17 cellular contexts compared by ENCODE assay signal in the genomic region with DNA sequence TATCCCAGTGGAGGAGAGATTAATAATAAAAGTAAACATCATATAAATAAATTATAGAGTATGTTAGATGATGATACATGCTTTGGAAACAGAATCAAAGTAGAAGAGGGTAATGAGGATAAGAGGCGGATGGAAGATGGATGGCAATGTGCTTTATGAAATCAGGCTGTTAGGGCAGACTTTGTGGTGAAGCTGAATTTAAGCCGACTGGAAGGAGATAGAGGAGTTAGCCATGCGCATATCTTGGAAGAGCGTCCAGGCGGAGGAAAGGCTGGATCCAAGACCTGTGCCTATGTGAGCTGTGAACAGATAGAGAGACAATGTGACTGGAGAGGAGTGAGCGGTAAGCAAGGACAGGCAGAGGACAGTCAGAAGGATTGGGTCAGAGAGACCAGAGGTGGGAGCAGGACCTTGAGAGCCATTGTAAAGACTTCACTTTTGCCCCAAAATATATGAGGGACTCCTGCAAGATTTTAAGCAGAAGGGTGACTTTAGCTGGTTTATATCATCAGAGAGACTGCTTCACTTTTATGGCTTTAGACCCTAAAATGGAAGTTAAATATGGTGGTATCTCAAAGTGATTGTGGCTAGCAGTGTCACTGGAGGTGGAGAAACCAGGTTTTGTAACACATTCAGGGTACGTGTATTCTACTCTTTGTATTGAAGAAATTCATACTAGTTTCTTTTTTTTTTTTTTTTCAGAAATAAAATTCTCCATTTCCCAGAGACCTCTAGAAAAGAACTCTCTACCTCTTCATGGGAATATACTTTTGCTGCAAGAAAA.
DNase-seq lines count a peak whose midpoint lies in the region; ATAC-seq and TF ChIP-seq lines count a peak whose summit lies in the region.
"Had no signal": no experiment of that assay in that cellular context is flagged by ENCODE, and none has a peak within 500 bp of the region (broad histone marks: within the 10 kb centered on the region; RNA-seq: fewer than 3 reads in every experiment).

No MANE protein-coding gene starts in this region.

- H3K36me3 ChIP-seq in BLaER1 = no peaks in the 10 kb centered on the region
- no peaks in the 10 kb centered on the region for H3K36me3 ChIP-seq in Loucy (ENCODE audit: insufficient read depth, low read length)
- H3K36me3 ChIP-seq in hepatocyte (replicated peaks; ENCODE audit: insufficient read depth, low read depth) = no peaks in the 10 kb centered on the region
- no peaks in the 10 kb centered on the region for H3K36me3 ChIP-seq in rectal smooth muscle tissue (ENCODE audit: control insufficient read depth, insufficient read depth, low read length)

- H3K4me1 Mint-ChIP-seq in activated naive CD8-positive, alpha-beta T cell treated with anti-CD3 and anti-CD28 coated beads, Interleukin-2, amount 50 U/mL, for 24 hours = no peaks in the 10 kb centered on the region

- DNase-seq in hepatocyte (ENCODE audit: low spot score) (no peak), COLO668 (lab: John Stamatoyannopoulos, UW; ENCODE audit: unreplicated experiment) (no peak), HPDE6-E6E7 (ENCODE audit: extremely low spot score) (no peak), NCI-H526 (lab: John Stamatoyannopoulos, UW) (no peak)
- no peak for DNase-seq in activated naive CD8-positive, alpha-beta T cell treated with anti-CD3 and anti-CD28 coated beads, Interleukin-2, amount 50 U/mL, for 24 hours
- DNase-seq: AML-193; CD4-positive, alpha-beta T cell; DMS79 treated with DMSO at 0.1 percent for 48 hours; Kasumi-1; NCI-H1930; NCI-H2171; NCI-H510A; SIG-M5 had no signal

- 94% methylated on average over 7 of the region's 7 CpGs for WGBS in hepatocyte (ENCODE audit: low lambda C conversion rate, missing lambda C conversion rate)

- H3K9me2 ChIP-seq in Loucy (replicated peaks; ENCODE audit: low read depth, low read length) (no peaks in the 10 kb centered on the region), hepatocyte (replicated peaks; ENCODE audit: insufficient read depth) (no peaks in the 10 kb centered on the region)

- H3F3A ChIP-seq in Loucy (ENCODE audit: low read depth) = no peaks in the 10 kb centered on the region

- peaks cover 5% of the 10 kb centered on the region for H3K9me3 ChIP-seq in BLaER1
- H3K9me3 ChIP-seq in Loucy (ENCODE audit: insufficient read depth, low read depth, low read length) = no peaks in the 10 kb centered on the region
- H3K9me3 ChIP-seq in hepatocyte (ENCODE audit: low read depth) = no peaks in the 10 kb centered on the region

- H3K79me2 ChIP-seq in Loucy (ENCODE audit: insufficient read depth, low read length) (no peaks in the 10 kb centered on the region), hepatocyte (no peaks in the 10 kb centered on the region)

- H3K9me3 Mint-ChIP-seq in activated naive CD8-positive, alpha-beta T cell treated with anti-CD3 and anti-CD28 coated beads, Interleukin-2, amount 50 U/mL, for 24 hours = peaks cover 3% of the 10 kb centered on the region
- H3K9me3 Mint-ChIP-seq: CD4-positive, alpha-beta T cell had no signal

- H3K4me3 Mint-ChIP-seq in activated naive CD8-positive, alpha-beta T cell treated with anti-CD3 and anti-CD28 coated beads, Interleukin-2, amount 50 U/mL, for 24 hours = no peak overlapping the region
- H3K4me3 Mint-ChIP-seq: CD4-positive, alpha-beta T cell had no signal

- H3K4me2 ChIP-seq in BLaER1 = peak overlapping the region; percentile 57
- H3K4me2 ChIP-seq in Loucy (ENCODE audit: low read depth, low read length, poor library complexity, severe bottlenecking) = no peak overlapping the region
- H3K4me2 ChIP-seq in hepatocyte = no peak overlapping the region

- no peak for ATAC-seq in activated naive CD8-positive, alpha-beta T cell treated with anti-CD3 and anti-CD28 coated beads, Interleukin-2, amount 50 U/mL, for 24 hours

- H4K20me1 ChIP-seq in BLaER1 = no peaks in the 10 kb centered on the region
- H4K20me1 ChIP-seq in Loucy (ENCODE audit: insufficient read depth, low read length, poor library complexity, severe bottlenecking) = no peaks in the 10 kb centered on the region
- H4K20me1 ChIP-seq in hepatocyte (ENCODE audit: insufficient read depth, poor library complexity, severe bottlenecking) = no peaks in the 10 kb centered on the region

- H3K4me3 ChIP-seq in BLaER1 (no peak overlapping the region), Loucy (ENCODE audit: low read length, poor library complexity, severe bottlenecking) (no peak overlapping the region), hepatocyte (no peak overlapping the region), rectal smooth muscle tissue (ENCODE audit: low read length) (no peak overlapping the region)
- H3K4me3 ChIP-seq: GM23248 had no signal

- peaks cover 39% of the 10 kb centered on the region for H3K4me1 ChIP-seq in BLaER1
- peaks cover 21% of the 10 kb centered on the region for H3K4me1 ChIP-seq in Loucy (ENCODE audit: insufficient read depth, low read length, poor library complexity, severe bottlenecking)
- H3K4me1 ChIP-seq in hepatocyte (ENCODE audit: insufficient read depth) = peaks cover 5% of the 10 kb centered on the region
- H3K4me1 ChIP-seq in rectal smooth muscle tissue (ENCODE audit: control insufficient read depth, insufficient read depth, low read length) = no peaks in the 10 kb centered on the region

- TF ChIP-seq CTCF in Loucy (conservative IDR thresholded peaks at IDR 0.05; ENCODE audit: low read length) (no peak), hepatocyte (IDR thresholded peaks at IDR 0.05; ENCODE audit: poor library complexity) (no peak)

- H3K9ac ChIP-seq in BLaER1 = no peak overlapping the region
- no peak overlapping the region for H3K9ac ChIP-seq in Loucy (ENCODE audit: low read depth, low read length, poor library complexity, severe bottlenecking)
- no peak overlapping the region for H3K9ac ChIP-seq in rectal smooth muscle tissue (ENCODE audit: low read length)
- H3K9ac ChIP-seq: GM23248 had no signal

- no peaks in the 10 kb centered on the region for H3K27me3 Mint-ChIP-seq in activated naive CD8-positive, alpha-beta T cell treated with anti-CD3 and anti-CD28 coated beads, Interleukin-2, amount 50 U/mL, for 24 hours
- H3K27me3 Mint-ChIP-seq: CD4-positive, alpha-beta T cell had no signal

- no peak overlapping the region for H3K27ac Mint-ChIP-seq in activated naive CD8-positive, alpha-beta T cell treated with anti-CD3 and anti-CD28 coated beads, Interleukin-2, amount 50 U/mL, for 24 hours
- H3K27ac Mint-ChIP-seq: CD4-positive, alpha-beta T cell had no signal

- H3K27ac ChIP-seq in BLaER1 (no peak overlapping the region), hepatocyte (peak overlapping the region; percentile 34), rectal smooth muscle tissue (ENCODE audit: low read depth, low read length) (peak overlapping the region; percentile 7)
- H3K27ac ChIP-seq: GM23248 had no signal

- peak overlapping the region; percentile 20; the same call in 1 of the 2 replicates for H2AFZ ChIP-seq in Loucy (ENCODE audit: low read length)
- no peak overlapping the region for H2AFZ ChIP-seq in hepatocyte
- H2AFZ ChIP-seq: GM23248 had no signal

- H3K36me3 Mint-ChIP-seq in activated naive CD8-positive, alpha-beta T cell treated with anti-CD3 and anti-CD28 coated beads, Interleukin-2, amount 50 U/mL, for 24 hours (ENCODE audit: low read depth) = no peaks in the 10 kb centered on the region

- H3K27me3 ChIP-seq in BLaER1 (no peaks in the 10 kb centered on the region), Loucy (ENCODE audit: insufficient read depth, low read length, poor library complexity, severe bottlenecking) (no peaks in the 10 kb centered on the region), hepatocyte (no peaks in the 10 kb centered on the region), rectal smooth muscle tissue (ENCODE audit: control insufficient read depth, insufficient read depth, low read length) (no peaks in the 10 kb centered on the region)
